ENCODE assay signal across 29 cellular contexts in the genomic region with DNA sequence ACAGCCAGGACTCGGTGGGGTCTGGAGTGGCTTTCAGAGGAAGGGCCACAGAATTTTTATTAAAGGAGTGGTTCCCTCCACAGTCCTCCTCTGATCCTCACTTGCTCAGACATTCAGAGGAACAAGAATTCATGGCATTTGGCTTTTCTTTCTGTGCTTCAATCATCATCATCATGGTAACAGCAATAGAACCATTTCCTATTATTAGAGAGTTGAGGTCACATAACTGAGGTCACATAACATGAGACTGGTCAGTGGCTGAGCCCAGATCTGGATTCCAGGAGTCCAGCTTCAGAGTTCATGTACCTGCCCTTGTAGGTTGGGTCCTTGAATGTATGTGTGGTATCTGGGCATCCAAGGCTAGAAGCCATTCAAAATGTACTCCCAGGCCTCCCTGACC.
"Had no signal": no experiment of that assay in that cellular context is flagged by ENCODE, and none has a peak within 500 bp of the region (broad histone marks: within the 10 kb centered on the region; RNA-seq: fewer than 3 reads in every experiment).

No MANE protein-coding gene starts in this region.

- H3K4me1 ChIP-seq: ascending aorta, breast epithelium, colonic mucosa had no signal

- H3K36me3 ChIP-seq: ascending aorta, breast epithelium, cardiac muscle cell, colonic mucosa, esophagus squamous epithelium, gastroesophageal sphincter, heart right ventricle had no signal

- H3K27ac ChIP-seq: ascending aorta, breast epithelium, cardiac muscle cell, colonic mucosa, esophagus squamous epithelium, gastroesophageal sphincter, heart right ventricle, VCaP had no signal

- H3K9me3 ChIP-seq: ascending aorta, breast epithelium, colonic mucosa, esophagus squamous epithelium, gastroesophageal sphincter, heart right ventricle had no signal

- FAIRE-seq: TTC549 had no signal

- H3K27me3 ChIP-seq: ascending aorta, breast epithelium, cardiac muscle cell, colonic mucosa, esophagus squamous epithelium, gastroesophageal sphincter, heart right ventricle had no signal

- H3K4me3 ChIP-seq: ascending aorta, breast epithelium, cardiac muscle cell, colonic mucosa, esophagus squamous epithelium, gastroesophageal sphincter, heart right ventricle had no signal

- DNase-seq: activated CD4-positive, alpha-beta memory T cell treated with anti-CD3 and anti-CD28 coated beads, Interleukin-2, amount 10 ng/mL, durations not matched to agents 7 days and 5 days; activated CD4-positive, alpha-beta T cell treated with anti-CD3 and anti-CD28 coated beads for 1 hour; activated CD4-positive, alpha-beta T cell treated with anti-CD3 and anti-CD28 coated beads for 4 hours; activated CD4-positive, alpha-beta T cell treated with anti-CD3 and anti-CD28 coated beads, Interleukin-2, amount 10 ng/mL, durations not matched to agents 7 days and 5 days; activated CD4-positive, alpha-beta T cell treated with anti-CD3 and anti-CD28 coated beads, Interleukin-2, amount 50 U/mL, for 4 hours; activated CD8-positive, alpha-beta memory T cell treated with anti-CD3 and anti-CD28 coated beads, Interleukin-2, amount 50 U/mL, for 48 hours; activated gamma-delta T cell; activated naive CD4-positive, alpha-beta T cell; activated naive CD4-positive, alpha-beta T cell treated with anti-CD3 and anti-CD28 coated beads, Interleukin-2, amount 10 ng/mL, durations not matched to agents 7 days and 5 days; activated naive CD8-positive, alpha-beta T cell treated with anti-CD3 and anti-CD28 coated beads, Interleukin-2, amount 10 ng/mL, durations not matched to agents 7 days and 5 days; activated T-cell treated with anti-CD3 and anti-CD28 coated beads for 4 hours; activated T-cell treated with anti-CD3 and anti-CD28 coated beads, Interleukin-2, amount 50 U/mL, for 24 hours; activated T-cell treated with anti-CD3 and anti-CD28 coated beads, Interleukin-2, amount 50 U/mL, for 72 hours; central memory CD4-positive, alpha-beta T cell; cerebellar nuclear complex; colonic mucosa; effector CD4-positive, alpha-beta T cell; effector memory CD8-positive, alpha-beta T cell; erythroblast; esophagus squamous epithelium; foreskin melanocyte; heart right ventricle; T-helper 2 cell had no signal
